In the genomic region with DNA sequence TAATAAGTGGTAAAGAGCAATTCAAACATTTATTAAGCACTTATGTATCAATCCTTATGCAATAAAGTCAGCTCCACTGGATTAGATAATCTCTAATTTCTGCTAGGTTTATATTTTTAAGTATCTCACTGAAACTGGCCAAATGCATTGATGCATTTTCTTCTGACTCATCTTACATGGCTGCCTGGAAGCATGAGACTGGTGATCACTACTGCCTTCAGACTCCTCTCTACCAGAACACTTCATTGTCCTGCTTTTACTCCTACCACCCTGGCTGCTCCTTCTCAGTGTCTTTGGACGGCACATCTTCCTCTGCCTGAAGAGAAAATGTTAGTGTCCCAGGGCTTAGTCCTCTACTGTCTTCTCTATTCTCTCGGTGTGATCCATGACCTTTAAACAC, we compare ENCODE assay signal across 21 cellular contexts. TPM values are rescaled to one million over a fixed set of nuclear protein-coding genes. Genes with fewer than 3 reads are reported as not detected.
A peak's percentile ranks its signal among the peaks of the same experiment; 100 is the strongest.
DNase-seq lines count a peak whose midpoint lies in the region; ATAC-seq and TF ChIP-seq lines count a peak whose summit lies in the region.
"Had no signal": no experiment of that assay in that cellular context is flagged by ENCODE, and none has a peak within 500 bp of the region (broad histone marks: within the 10 kb centered on the region; RNA-seq: fewer than 3 reads in every experiment).

No MANE protein-coding gene starts in this region.

- H4K20me1 ChIP-seq in Karpas-422 (ENCODE audit: insufficient read depth, low read depth, low read length): peaks cover 3% of the 10 kb centered on the region; the same call in 1 of the 2 replicates

- peak overlapping the region; percentile 77 for H3K27ac Mint-ChIP-seq in activated naive CD8-positive, alpha-beta T cell

- TF ChIP-seq CTCF in foreskin keratinocyte (conservative IDR thresholded peaks at IDR 0.05): no peak
- no peak for TF ChIP-seq CTCF in breast epithelium (IDR thresholded peaks at IDR 0.05)

- H3K4me2 ChIP-seq in Karpas-422 (ENCODE audit: low read depth, low read length, poor library complexity, severe bottlenecking): no peak overlapping the region

- TF ChIP-seq POLR2A in breast epithelium (IDR thresholded peaks at IDR 0.05): no peak

- peaks cover 3% of the 10 kb centered on the region for H3K4me1 ChIP-seq in foreskin keratinocyte
- H3K4me1 ChIP-seq in Karpas-422 (ENCODE audit: low read length): peaks cover 11% of the 10 kb centered on the region
- H3K4me1 ChIP-seq in breast epithelium: peaks cover 0 to 4% of the 10 kb centered on the region in 2 donors

- H3K9ac ChIP-seq in Karpas-422 (ENCODE audit: low read length): no peak overlapping the region

- H3K9me2 ChIP-seq in Karpas-422 (replicated peaks; ENCODE audit: insufficient read depth, low read length): no peaks in the 10 kb centered on the region

- no peak overlapping the region for H2AFZ ChIP-seq in Karpas-422 (ENCODE audit: low read length)

- H3K79me2 ChIP-seq in Karpas-422 (ENCODE audit: low read length): no peaks in the 10 kb centered on the region

- H3K4me3 ChIP-seq in Karpas-422 (ENCODE audit: low read length) (no peak overlapping the region), breast epithelium (no peak overlapping the region)
- H3K4me3 ChIP-seq: right lobe of liver had no signal

- H3K9me3 Mint-ChIP-seq in activated naive CD8-positive, alpha-beta T cell (ENCODE audit: low read depth): no peaks in the 10 kb centered on the region

- no peaks in the 10 kb centered on the region for H3K9me3 ChIP-seq in Karpas-422 (ENCODE audit: low read length)
- H3K9me3 ChIP-seq in breast epithelium: no peaks in the 10 kb centered on the region
- H3K9me3 ChIP-seq: right lobe of liver had no signal

- no peaks in the 10 kb centered on the region for H3K27me3 Mint-ChIP-seq in activated naive CD8-positive, alpha-beta T cell

- intact Hi-C loops in breast epithelium (cut with DNase I; ENCODE audit: low total_unique reads): no loop called here

- ATAC-seq in foreskin keratinocyte (peak; percentile 55), HG02678 (IDR thresholded peaks at IDR 0.05; ENCODE audit: unreplicated experiment) (no peak)
- ATAC-seq: right lobe of liver had no signal

- H3K36me3 Mint-ChIP-seq in activated naive CD8-positive, alpha-beta T cell: peaks cover 10% of the 10 kb centered on the region

- H3K27ac ChIP-seq in foreskin keratinocyte: no peak overlapping the region
- H3K27ac ChIP-seq in Karpas-422 (ENCODE audit: low read length): no peak overlapping the region
- H3K27ac ChIP-seq in breast epithelium: no peak overlapping the region
- H3K27ac ChIP-seq: epithelial cell of prostate, right lobe of liver had no signal

- H3K36me3 ChIP-seq in Karpas-422 (ENCODE audit: insufficient read depth, low read length) (no peaks in the 10 kb centered on the region), breast epithelium (no peaks in the 10 kb centered on the region)
- H3K36me3 ChIP-seq: right lobe of liver had no signal

- DNase-seq in AG08395 (ENCODE audit: low spot score) (peak; percentile 37), GM03348 (ENCODE audit: low spot score) (peak; percentile 25), foreskin keratinocyte (no peak), NCI-H2196 (lab: John Stamatoyannopoulos, UW; ENCODE audit: unreplicated experiment) (no peak), Karpas-422 (no peak), breast epithelium (ENCODE audit: low spot score in 2 of 2) (no peak)
- DNase-seq: activated CD4-positive, alpha-beta T cell treated with anti-CD3 and anti-CD28 coated beads for 4 hours; Calu3; GDM1; GOT3; head of caudate nucleus; NCI-H1694; NCI-H226; NK-92 treated with Interleukin-12 subunit alpha and Interleukin-12 subunit beta, amount 100 ng/mL, for 24 hours; nucleus accumbens; right lobe of liver; Right ventricle myocardium superior; stimulated activated CD4-positive, alpha-beta T cell treated with anti-CD3 and anti-CD28 coated beads, Interleukin-4, amount 100 ng/mL, for 1 hour had no signal

- H3K4me3 Mint-ChIP-seq in activated naive CD8-positive, alpha-beta T cell: no peak overlapping the region

- peaks cover 66% of the 10 kb centered on the region for H3K4me1 Mint-ChIP-seq in activated naive CD8-positive, alpha-beta T cell (ENCODE audit: low read depth)

- H3K27me3 ChIP-seq in foreskin keratinocyte: no peaks in the 10 kb centered on the region
- no peaks in the 10 kb centered on the region for H3K27me3 ChIP-seq in Karpas-422 (ENCODE audit: low read length)
- no peaks in the 10 kb centered on the region for H3K27me3 ChIP-seq in breast epithelium
- H3K27me3 ChIP-seq: right lobe of liver had no signal

RNA-seq across cellular contexts. Expression of gene CEP85L, which starts 7.4 kb away (rescaled TPM):
- total RNA-seq in foreskin keratinocyte (5.2 and 5.3 TPM in 2 replicates), breast epithelium (10 to 100 TPM; 12.7 to 17.3 (median 15.7) TPM)
- 0.54 and 0.55 TPM in 2 replicates for polyA plus RNA-seq in foreskin keratinocyte
- total RNA-seq in Karpas-422 (2014; rRNA removed; shearing (Covaris generic); ENCODE audit: low replicate concordance): 4.8 and 11.9 TPM in 2 replicates

Comparison
In these comparisons a context has a peak if more than half of its experiments do, and no peak if none do; other contexts are left out.
1. DNase-seq: peak in AG08395 (single experiment) and GM03348 (single experiment); none in foreskin keratinocyte (0 of 2), NCI-H2196 (single experiment), Karpas-422 (single experiment) and breast epithelium (0 of 2).